Comparison of ENCODE assay signal across 9 cellular contexts in the genomic region with DNA sequence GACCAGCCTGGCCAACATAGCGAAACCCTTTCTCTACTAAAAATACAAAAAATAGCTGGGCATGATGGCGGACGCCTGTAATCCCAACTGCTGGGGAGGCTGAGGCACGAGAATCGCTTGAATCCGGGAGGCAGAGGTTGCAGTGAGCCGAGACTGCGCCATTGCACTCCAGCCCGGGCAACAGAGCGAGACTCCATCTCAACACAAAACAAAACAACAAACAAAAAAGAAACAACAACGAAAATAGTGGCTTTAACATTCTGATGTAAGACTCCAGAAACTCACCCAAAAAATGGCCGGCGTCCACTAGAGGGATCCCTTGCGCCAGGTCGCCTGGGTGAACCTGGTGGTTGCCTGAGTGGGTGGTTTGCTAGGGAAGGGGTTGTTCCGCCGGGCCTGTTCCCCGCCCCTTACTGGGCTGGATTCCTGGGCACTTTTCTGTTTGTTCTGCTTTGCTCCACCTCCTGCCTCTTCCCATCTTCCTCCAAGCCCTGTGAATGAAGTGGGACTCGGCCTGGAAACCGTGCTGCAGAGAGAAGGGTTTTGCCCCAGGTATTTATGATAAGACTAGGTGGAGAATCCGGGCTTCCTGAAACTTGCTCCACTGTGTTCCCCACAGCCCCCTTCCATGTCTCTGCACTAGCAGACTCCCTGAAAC. TPM values are rescaled to one million over a fixed set of nuclear protein-coding genes. Genes with fewer than 3 reads are reported as not detected.
DNase-seq lines count a peak whose midpoint lies in the region; ATAC-seq, FAIRE-seq and TF ChIP-seq lines count a peak whose summit lies in the region.
"Had no signal": no experiment of that assay in that cellular context is flagged by ENCODE, and none has a peak within 500 bp of the region (broad histone marks: within the 10 kb centered on the region; RNA-seq: fewer than 3 reads in every experiment).

No MANE protein-coding gene starts in this region.

- no peak overlapping the region for H3K27ac ChIP-seq in HUES6 (ENCODE audit: low read depth, low read length)
- H3K27ac ChIP-seq: vagina had no signal

- no peak for ATAC-seq in GM19023 (IDR thresholded peaks at IDR 0.05; ENCODE audit: unreplicated experiment)

- H3K9ac ChIP-seq in HUES6 (ENCODE audit: low read length), result peak overlapping the region; percentile 58

- H3K4me3 ChIP-seq in HUES6 (ENCODE audit: low read depth, low read length), result peak overlapping the region; percentile 39
- H3K4me3 ChIP-seq in astrocyte of the spinal cord (ENCODE audit: low read depth, low read length), result no peak overlapping the region

- DNase-seq in D341Med (ENCODE audit: low spot score), result peak; percentile 74
- peak; percentile 7 for DNase-seq in T follicular helper cell (ENCODE audit: low read depth)
- peak; percentile 41 for DNase-seq in astrocyte of the spinal cord (ENCODE audit: low read depth, low spot score)
- peak; percentile 54 to 55 for DNase-seq in lung microvascular endothelial cell (ENCODE audit: low read depth in 2 of 2)
- peak; percentile 92 for DNase-seq in urothelium cell line (ENCODE audit: low spot score)
- no peak for DNase-seq in effector CD4-positive, alpha-beta T cell

- in situ Hi-C loops in astrocyte of the spinal cord (cut with HindIII; ENCODE audit: low sequenced_read_pairs), result no loop called here

- H3K4me1 ChIP-seq in HUES6 (ENCODE audit: control insufficient read depth, insufficient read depth, low read length), result peaks cover 14% of the 10 kb centered on the region

- peaks cover 54% of the 10 kb centered on the region for H3K36me3 ChIP-seq in HUES6 (ENCODE audit: control insufficient read depth, insufficient read depth, low read length)

- H3K9me3 ChIP-seq in HUES6 (ENCODE audit: control insufficient read depth, insufficient read depth, low read depth, low read length), result no peaks in the 10 kb centered on the region
- H3K9me3 ChIP-seq: vagina had no signal

- no peak for FAIRE-seq in urothelium cell line (lab: Jason Lieb, UNC)

- TF ChIP-seq CTCF in astrocyte of the spinal cord (IDR thresholded peaks at IDR 0.05; ENCODE audit: low read depth, low read length), result peak; percentile 45

- H3K27me3 ChIP-seq in HUES6 (ENCODE audit: control insufficient read depth, insufficient read depth, low read length), result no peaks in the 10 kb centered on the region
- H3K27me3 ChIP-seq: vagina had no signal

RNA-seq across cellular contexts. Expression of a gene that starts 1.5 kb away (rescaled TPM):
- total RNA-seq in lung microvascular endothelial cell, result 0.44 and 0.79 TPM in 2 replicates

RNA-seq across cellular contexts. Expression of a gene that starts 25.9 kb away (rescaled TPM):
- 76.9 and 96.6 TPM in 2 replicates for total RNA-seq in lung microvascular endothelial cell

RNA-seq across cellular contexts. Expression of a gene that starts 48.8 kb away (rescaled TPM):
- total RNA-seq in lung microvascular endothelial cell, result 13.7 and 15.1 TPM in 2 replicates

RNA-seq across cellular contexts. Expression of a gene that starts 54.9 kb away (rescaled TPM):
- total RNA-seq in lung microvascular endothelial cell, result 10.0 and 12.7 TPM in 2 replicates
